In genomic region chr1:112737573-112737972, GRCh38 we compare ENCODE assay signal across 20 cellular contexts. TPM values are rescaled to one million over a fixed set of nuclear protein-coding genes. Genes with fewer than 3 reads are reported as not detected.
"Had no signal": no experiment of that assay in that cellular context is flagged by ENCODE, and none has a peak within 500 bp of the region (broad histone marks: within the 10 kb centered on the region; RNA-seq: fewer than 3 reads in every experiment).

No MANE protein-coding gene starts in this region.

- DNase-seq: activated CD4-positive, alpha-beta T cell treated with anti-CD3 and anti-CD28 coated beads, Interleukin-2, amount 10 ng/mL, durations not matched to agents 7 days and 5 days; activated CD8-positive, alpha-beta T cell treated with anti-CD3 and anti-CD28 coated beads, Interleukin-2, amount 10 ng/mL, durations not matched to agents 7 days and 5 days; activated naive CD4-positive, alpha-beta T cell treated with anti-CD3 and anti-CD28 coated beads, Interleukin-2, amount 10 ng/mL, durations not matched to agents 7 days and 5 days; activated T-cell treated with anti-CD3 and anti-CD28 coated beads, Interleukin-2, amount 50 U/mL, for 24 hours; aorta; brain microvascular endothelial cell; colonic mucosa; heart right ventricle; immature natural killer cell; left ventricle myocardium superior; nephron progenitor cell; nucleus accumbens; posterior cingulate gyrus; stimulated activated naive CD4-positive, alpha-beta T cell treated with Interleukin-2 at 50 U/mL for 16 hours; T-helper 2 cell; trophoblast cell had no signal

- H3K4me3 Mint-ChIP-seq: activated CD4-positive, alpha-beta T cell treated with anti-CD3 and anti-CD28 coated beads, Interleukin-2, amount 10 ng/mL, durations not matched to agents 7 days and 5 days; activated CD8-positive, alpha-beta T cell treated with anti-CD3 and anti-CD28 coated beads, Interleukin-2, amount 10 ng/mL, durations not matched to agents 7 days and 5 days; activated naive CD4-positive, alpha-beta T cell treated with anti-CD3 and anti-CD28 coated beads, Interleukin-2, amount 10 ng/mL, durations not matched to agents 7 days and 5 days; activated T-cell treated with anti-CD3 and anti-CD28 coated beads, Interleukin-2, amount 50 U/mL, for 24 hours; central memory CD8-positive, alpha-beta T cell; immature natural killer cell; nephron progenitor cell had no signal

- H3K9me3 ChIP-seq: colonic mucosa, suprapubic skin, vagina had no signal

- H3K4me1 ChIP-seq: colonic mucosa, heart right ventricle, suprapubic skin, vagina had no signal

- H3K27me3 ChIP-seq: brain microvascular endothelial cell, vagina had no signal

- H3K36me3 Mint-ChIP-seq: activated naive CD4-positive, alpha-beta T cell treated with anti-CD3 and anti-CD28 coated beads, Interleukin-2, amount 10 ng/mL, durations not matched to agents 7 days and 5 days; immature natural killer cell had no signal

- H3K9me3 Mint-ChIP-seq: activated CD4-positive, alpha-beta T cell treated with anti-CD3 and anti-CD28 coated beads, Interleukin-2, amount 10 ng/mL, durations not matched to agents 7 days and 5 days; activated naive CD4-positive, alpha-beta T cell treated with anti-CD3 and anti-CD28 coated beads, Interleukin-2, amount 10 ng/mL, durations not matched to agents 7 days and 5 days; activated T-cell treated with anti-CD3 and anti-CD28 coated beads, Interleukin-2, amount 50 U/mL, for 24 hours; central memory CD8-positive, alpha-beta T cell had no signal

- FAIRE-seq: TTC549 had no signal

- H3K27ac Mint-ChIP-seq: activated CD4-positive, alpha-beta T cell treated with anti-CD3 and anti-CD28 coated beads, Interleukin-2, amount 10 ng/mL, durations not matched to agents 7 days and 5 days; activated CD8-positive, alpha-beta T cell treated with anti-CD3 and anti-CD28 coated beads, Interleukin-2, amount 10 ng/mL, durations not matched to agents 7 days and 5 days; activated naive CD4-positive, alpha-beta T cell treated with anti-CD3 and anti-CD28 coated beads, Interleukin-2, amount 10 ng/mL, durations not matched to agents 7 days and 5 days; immature natural killer cell; nephron progenitor cell had no signal

- H3K4me3 ChIP-seq: colonic mucosa, heart right ventricle, suprapubic skin, vagina had no signal

- H3K36me3 ChIP-seq: brain microvascular endothelial cell, colonic mucosa, heart right ventricle, suprapubic skin, vagina had no signal

- H3K4me1 Mint-ChIP-seq: activated CD4-positive, alpha-beta T cell treated with anti-CD3 and anti-CD28 coated beads, Interleukin-2, amount 10 ng/mL, durations not matched to agents 7 days and 5 days; activated naive CD4-positive, alpha-beta T cell treated with anti-CD3 and anti-CD28 coated beads, Interleukin-2, amount 10 ng/mL, durations not matched to agents 7 days and 5 days; central memory CD8-positive, alpha-beta T cell; immature natural killer cell had no signal

- H3K27ac ChIP-seq: brain microvascular endothelial cell, colonic mucosa, heart right ventricle, suprapubic skin, vagina had no signal

- ATAC-seq: activated CD8-positive, alpha-beta T cell treated with anti-CD3 and anti-CD28 coated beads, Interleukin-2, amount 10 ng/mL, durations not matched to agents 7 days and 5 days; heart right ventricle; left ventricle myocardium superior had no signal

RNA-seq across cellular contexts. Expression of gene PPM1J, which starts 22.4 kb away (rescaled TPM):
- total RNA-seq: activated CD4-positive, alpha-beta T cell treated with anti-CD3 and anti-CD28 coated beads, Interleukin-2, amount 10 ng/mL, durations not matched to agents 7 days and 5 days; activated CD8-positive, alpha-beta T cell treated with anti-CD3 and anti-CD28 coated beads, Interleukin-2, amount 10 ng/mL, durations not matched to agents 7 days and 5 days had no signal
